In genomic region chr19:39412100-39412866, GRCh38 we compare ENCODE assay signal across 8 cellular contexts. TPM values are rescaled to one million over a fixed set of nuclear protein-coding genes. Genes with fewer than 3 reads are reported as not detected.
A peak's percentile ranks its signal among the peaks of the same experiment; 100 is the strongest.
DNase-seq lines count a peak whose midpoint lies in the region; ATAC-seq and TF ChIP-seq lines count a peak whose summit lies in the region.

Gene PLEKHG2 (plus strand): TSS chr19:39412669. CDS start chr19:39414087, 1,418 bp downstream.

- H4K20me1 ChIP-seq in OCI-LY3 (ENCODE audit: insufficient read depth, low read length): peaks cover 23% of the 10 kb centered on the region

- peak within 1 kb of the TSS; percentile 62 for H2AFZ ChIP-seq in OCI-LY3 (ENCODE audit: low read depth, low read length)

- H3K36me3 ChIP-seq in OCI-LY3 (replicated peaks; ENCODE audit: low read depth, low read length): peaks cover 34% of the 10 kb centered on the region

- peaks cover 36% of the 10 kb centered on the region for H3K4me1 Mint-ChIP-seq in endothelial cell (ENCODE audit: unreplicated experiment)

- H3K27me3 Mint-ChIP-seq in endothelial cell (ENCODE audit: unreplicated experiment): peaks cover 31% of the 10 kb centered on the region

- H3K9me3 ChIP-seq in OCI-LY3 (ENCODE audit: insufficient read depth, low read length): no peaks in the 10 kb centered on the region

- H3K4me3 ChIP-seq in OCI-LY3 (ENCODE audit: low read length): peak within 1 kb of the TSS; percentile 95

- peak within 1 kb of the TSS; percentile 100 for H3K9ac ChIP-seq in OCI-LY3 (ENCODE audit: low read length)

- peak within 1 kb of the TSS; percentile 93 for H3K27ac ChIP-seq in OCI-LY3 (ENCODE audit: low read length)

- H3K36me3 Mint-ChIP-seq in endothelial cell (ENCODE audit: low read depth, unreplicated experiment): peaks cover 22% of the 10 kb centered on the region

- DNase-seq in DMS 273 treated with DMSO at 0.1 percent for 48 hours (lab: John Stamatoyannopoulos, UW) (peak; percentile 97), HuH-7.5 (ENCODE audit: low spot score) (peak; percentile 97), endothelial cell (ENCODE audit: low spot score) (peak; percentile 98), midbrain (lab: John Stamatoyannopoulos, UW) (peak; percentile 94)
- DNase-seq in activated CD8-positive, alpha-beta memory T cell treated with anti-CD3 and anti-CD28 coated beads, Interleukin-2, amount 50 U/mL, for 48 hours: peak; percentile 100
- peak; percentile 92 to 97 for DNase-seq in stimulated activated CD8-positive, alpha-beta memory T cell treated with anti-CD3 and anti-CD28 coated beads, Interleukin-2, amount 100 ng/mL, for 1 hour (ENCODE audit: low read depth in 2 of 2)

- H3K4me3 Mint-ChIP-seq in endothelial cell (ENCODE audit: unreplicated experiment): peak within 1 kb of the TSS; percentile 99

- peak; percentile 93 for TF ChIP-seq CTCF in OCI-LY3 (IDR thresholded peaks at IDR 0.05; ENCODE audit: low read depth, low read length)
- TF ChIP-seq CTCF in endothelial cell (IDR thresholded peaks at IDR 0.05; ENCODE audit: unreplicated experiment): peak; percentile 91

- H3K4me1 ChIP-seq in OCI-LY3 (ENCODE audit: low read length): peaks cover 28% of the 10 kb centered on the region

- peak; percentile 41 for ATAC-seq in GM21515 (IDR thresholded peaks at IDR 0.05; ENCODE audit: unreplicated experiment)

- peak within 1 kb of the TSS; percentile 89 for H3K27ac Mint-ChIP-seq in endothelial cell (ENCODE audit: unreplicated experiment)

- H3K79me2 ChIP-seq in OCI-LY3 (ENCODE audit: low read length): peaks cover 49% of the 10 kb centered on the region

- no peaks in the 10 kb centered on the region for H3K27me3 ChIP-seq in OCI-LY3 (ENCODE audit: low read depth, low read length)

- H3K9me3 Mint-ChIP-seq in endothelial cell (ENCODE audit: unreplicated experiment): no peaks in the 10 kb centered on the region

- peak within 1 kb of the TSS; percentile 96 for H3K4me2 ChIP-seq in OCI-LY3 (ENCODE audit: low read length)

RNA-seq across cellular contexts. Expression of gene PLEKHG2, which starts in this region (rescaled TPM):
- total RNA-seq in endothelial cell (ENCODE audit: unreplicated experiment): 172 TPM

Comparison
In these comparisons a context has a peak if more than half of its experiments do, and no peak if none do; other contexts are left out.
1. Peak in every context shown above with its lines: DNase-seq, ATAC-seq, H3K4me3 ChIP-seq and H3K27ac ChIP-seq.